In genomic region chr20:17782768-17783167, GRCh38 we compare ENCODE assay signal across 14 cellular contexts.
DNase-seq lines count a peak whose midpoint lies in the region; ATAC-seq and TF ChIP-seq lines count a peak whose summit lies in the region.
"Had no signal": no experiment of that assay in that cellular context is flagged by ENCODE, and none has a peak within 500 bp of the region (broad histone marks: within the 10 kb centered on the region; RNA-seq: fewer than 3 reads in every experiment).

No MANE protein-coding gene starts in this region.

- in situ Hi-C loops in GM13977 (cut with MboI; ENCODE audit: low pct_unique_long_range_greater_than_20kb, low sequenced_read_pairs, unreplicated experiment) = no loop called here

- TF ChIP-seq CTCF in GM13977 (IDR thresholded peaks at IDR 0.05; ENCODE audit: extremely low read depth, insufficient read depth, missing control alignments) = no peak

- DNase-seq in GM13977 (ENCODE audit: low spot score) (peak; percentile 52), COLO668 (lab: John Stamatoyannopoulos, UW; ENCODE audit: unreplicated experiment) (no peak), DMS53 treated with DMSO at 0.1 percent for 48 hours (lab: John Stamatoyannopoulos, UW; ENCODE audit: unreplicated experiment) (no peak), NOMO-1 treated with dmso at 0.1 percent for 144 hours (lab: John Stamatoyannopoulos, UW; ENCODE audit: unreplicated experiment) (no peak), NCI-H2227 treated with DMSO at 0.1 percent for 48 hours (lab: John Stamatoyannopoulos, UW) (no peak)
- DNase-seq: activated CD4-positive, alpha-beta memory T cell treated with anti-CD3 and anti-CD28 coated beads, Interleukin-2, amount 10 ng/mL, durations not matched to agents 7 days and 5 days; aorta; NCI-H1092 treated with DMSO at 0.1 percent for 48 hours; NCI-H446; SIG-M5; stimulated activated naive CD8-positive, alpha-beta T cell treated with anti-CD3 and anti-CD28 coated beads, Interleukin-15, Interleukin-2, amounts not matched to agents 100 U/mL and 50 U/mL, for 24 hours had no signal

- peak; percentile 85 for ATAC-seq in GM19463 (IDR thresholded peaks at IDR 0.05; ENCODE audit: unreplicated experiment)
- ATAC-seq in HG02678 (IDR thresholded peaks at IDR 0.05; ENCODE audit: unreplicated experiment) = peak; percentile 72
- ATAC-seq in HG03521 (IDR thresholded peaks at IDR 0.05; ENCODE audit: unreplicated experiment) = peak; percentile 75
- ATAC-seq: stimulated activated naive CD8-positive, alpha-beta T cell treated with anti-CD3 and anti-CD28 coated beads, Interleukin-15, Interleukin-2, amounts not matched to agents 100 U/mL and 50 U/mL, for 24 hours had no signal
